Comparison of ENCODE assay signal across 9 cellular contexts in the genomic region with DNA sequence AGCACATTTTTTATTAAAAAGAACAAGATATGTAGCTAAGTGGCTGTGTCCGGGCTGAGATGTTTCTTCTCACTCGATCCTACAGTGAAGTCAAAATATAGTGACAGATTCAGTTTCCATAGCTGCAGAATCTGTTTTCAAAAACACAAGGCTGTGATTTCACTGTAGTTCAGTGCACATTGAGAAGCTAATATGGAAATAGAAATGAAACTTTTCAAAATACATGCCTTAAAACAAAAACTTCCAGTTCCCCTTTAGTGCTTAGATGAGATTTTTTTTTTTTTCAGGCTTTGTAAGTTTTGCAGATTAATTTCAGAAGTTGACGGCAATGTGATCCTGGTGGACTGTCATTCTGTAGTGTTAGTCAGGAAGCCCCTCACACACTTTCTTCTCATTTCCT. TPM values are rescaled to one million over a fixed set of nuclear protein-coding genes. Genes with fewer than 3 reads are reported as not detected.
A peak's percentile ranks its signal among the peaks of the same experiment; 100 is the strongest.
DNase-seq lines count a peak whose midpoint lies in the region; ATAC-seq and TF ChIP-seq lines count a peak whose summit lies in the region.
"Had no signal": no experiment of that assay in that cellular context is flagged by ENCODE, and none has a peak within 500 bp of the region (broad histone marks: within the 10 kb centered on the region; RNA-seq: fewer than 3 reads in every experiment).

No MANE protein-coding gene starts in this region.

- peak; percentile 84 for ATAC-seq in GM21515 (IDR thresholded peaks at IDR 0.05; ENCODE audit: unreplicated experiment)
- peak; percentile 91 for ATAC-seq in stimulated activated memory B cell treated with anti-CD40 and anti-IgM and Interleukin-4, amounts not matched to agents 10 μg/mL and 1 μg/mL and 100 μg/mL, for 72 hours

- no peak for DNase-seq in CD14-positive monocyte (ENCODE audit: low spot score)
- DNase-seq in fibroblast of peridontal ligament (ENCODE audit: extremely low read depth): peak; percentile 89
- no peak for DNase-seq in activated CD8-positive, alpha-beta memory T cell treated with anti-CD3 and anti-CD28 coated beads, Interleukin-2, amount 50 U/mL, for 4 hours
- DNase-seq in ACHN: no peak
- no peak for DNase-seq in activated CD4-positive, CD25-positive, alpha-beta regulatory T cell (lab: John Stamatoyannopoulos, UW)
- DNase-seq: activated naive CD8-positive, alpha-beta T cell treated with anti-CD3 and anti-CD28 coated beads, Interleukin-2, amount 10 ng/mL, durations not matched to agents 7 days and 5 days had no signal

- H3K27ac Mint-ChIP-seq in CD14-positive monocyte (peak overlapping the region; percentile 93 to 98 (median 96)), IgD-negative memory B cell (peak overlapping the region; percentile 97 to 100 (median 99))
- H3K27ac Mint-ChIP-seq in stimulated activated memory B cell treated with anti-CD40 and anti-IgM and Interleukin-4, amounts not matched to agents 10 μg/mL and 1 μg/mL and 100 μg/mL, for 72 hours: peak overlapping the region; percentile 93
- H3K27ac Mint-ChIP-seq: activated naive CD8-positive, alpha-beta T cell treated with anti-CD3 and anti-CD28 coated beads, Interleukin-2, amount 10 ng/mL, durations not matched to agents 7 days and 5 days had no signal

- H3K9me3 Mint-ChIP-seq in CD14-positive monocyte: no peaks in the 10 kb centered on the region
- no peaks in the 10 kb centered on the region for H3K9me3 Mint-ChIP-seq in IgD-negative memory B cell
- no peaks in the 10 kb centered on the region for H3K9me3 Mint-ChIP-seq in stimulated activated memory B cell treated with anti-CD40 and anti-IgM and Interleukin-4, amounts not matched to agents 10 μg/mL and 1 μg/mL and 100 μg/mL, for 72 hours
- H3K9me3 Mint-ChIP-seq: activated naive CD8-positive, alpha-beta T cell treated with anti-CD3 and anti-CD28 coated beads, Interleukin-2, amount 10 ng/mL, durations not matched to agents 7 days and 5 days had no signal

- H3K4me1 Mint-ChIP-seq in CD14-positive monocyte (peaks cover 61% of the 10 kb centered on the region), IgD-negative memory B cell (peaks cover 39 to 64% (median 55%) of the 10 kb centered on the region in 3 donors)
- peaks cover 78% of the 10 kb centered on the region for H3K4me1 Mint-ChIP-seq in stimulated activated memory B cell treated with anti-CD40 and anti-IgM and Interleukin-4, amounts not matched to agents 10 μg/mL and 1 μg/mL and 100 μg/mL, for 72 hours

- in situ Hi-C loops in ACHN (cut with HindIII; ENCODE audit: low pct_ligation_motif_present, low pct_unique_long_range_greater_than_20kb, low sequenced_read_pairs): no loop called here

- H3K27me3 Mint-ChIP-seq in CD14-positive monocyte (ENCODE audit: low read depth in 3 of 3) (peaks cover 0 to 2% (median 0%) of the 10 kb centered on the region in 3 donors), IgD-negative memory B cell (peaks cover 1% of the 10 kb centered on the region)
- H3K27me3 Mint-ChIP-seq in stimulated activated memory B cell treated with anti-CD40 and anti-IgM and Interleukin-4, amounts not matched to agents 10 μg/mL and 1 μg/mL and 100 μg/mL, for 72 hours: no peaks in the 10 kb centered on the region
- H3K27me3 Mint-ChIP-seq: activated naive CD8-positive, alpha-beta T cell treated with anti-CD3 and anti-CD28 coated beads, Interleukin-2, amount 10 ng/mL, durations not matched to agents 7 days and 5 days had no signal

- H3K4me3 Mint-ChIP-seq in CD14-positive monocyte (peak overlapping the region in 1 of 2 donors; percentile 75), IgD-negative memory B cell (peak overlapping the region; percentile 49 to 83 (median 76))
- H3K4me3 Mint-ChIP-seq in stimulated activated memory B cell treated with anti-CD40 and anti-IgM and Interleukin-4, amounts not matched to agents 10 μg/mL and 1 μg/mL and 100 μg/mL, for 72 hours: peak overlapping the region; percentile 65
- H3K4me3 Mint-ChIP-seq: activated naive CD8-positive, alpha-beta T cell treated with anti-CD3 and anti-CD28 coated beads, Interleukin-2, amount 10 ng/mL, durations not matched to agents 7 days and 5 days had no signal

- intact Hi-C loops in CD14-positive monocyte (cut with micrococcal nuclease): loop anchor here (5.0 to 10.0 kb wide), 2 partner anchors 35 to 53 kb away; no protein-coding TSS in a partner anchor

- H3K36me3 Mint-ChIP-seq in CD14-positive monocyte (no peaks in the 10 kb centered on the region), IgD-negative memory B cell (peaks cover 7% of the 10 kb centered on the region)
- H3K36me3 Mint-ChIP-seq in stimulated activated memory B cell treated with anti-CD40 and anti-IgM and Interleukin-4, amounts not matched to agents 10 μg/mL and 1 μg/mL and 100 μg/mL, for 72 hours: peaks cover 5% of the 10 kb centered on the region
- H3K36me3 Mint-ChIP-seq: activated naive CD8-positive, alpha-beta T cell treated with anti-CD3 and anti-CD28 coated beads, Interleukin-2, amount 10 ng/mL, durations not matched to agents 7 days and 5 days had no signal

- no peak for TF ChIP-seq CTCF in CD14-positive monocyte (IDR thresholded peaks at IDR 0.05)

RNA-seq across cellular contexts. Expression of a gene that starts 23.8 kb away (rescaled TPM):
- polyA plus RNA-seq in CD14-positive monocyte (1 to 10 TPM; 6.6 to 7.0 TPM), IgD-negative memory B cell (24.6 TPM)
